ENCODE assay signal across 19 cellular contexts in the genomic region with DNA sequence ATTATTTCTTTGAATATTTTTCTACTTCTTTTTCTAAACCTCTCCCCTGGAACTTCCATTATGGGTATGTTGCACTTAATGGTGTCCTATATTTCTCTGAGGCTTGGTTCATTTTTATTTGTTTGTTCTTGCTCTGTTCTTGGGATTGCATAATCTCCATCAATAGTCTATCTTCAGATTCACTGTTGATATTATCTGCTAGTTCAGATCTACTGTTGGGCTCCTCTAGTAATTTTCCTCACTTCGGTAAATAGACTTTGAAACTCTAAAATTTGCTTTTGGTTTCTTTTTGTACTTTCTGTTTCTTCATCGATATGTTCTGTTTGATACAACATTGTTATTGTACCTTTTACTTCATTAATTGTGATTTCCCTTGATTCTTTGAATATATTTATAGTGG.
DNase-seq lines count a peak whose midpoint lies in the region; ATAC-seq, FAIRE-seq and TF ChIP-seq lines count a peak whose summit lies in the region.
"Had no signal": no experiment of that assay in that cellular context is flagged by ENCODE, and none has a peak within 500 bp of the region (broad histone marks: within the 10 kb centered on the region; RNA-seq: fewer than 3 reads in every experiment).

No MANE protein-coding gene starts in this region.

- no peak overlapping the region for H3K9ac ChIP-seq in kidney (ENCODE audit: low read length in 2 of 2)
- H3K9ac ChIP-seq: BLaER1 treated with 17β-estradiol and CSF1 and Interleukin-3, amounts not matched to agents 10 nM and 100 nM; KMS-11 had no signal

- no peak overlapping the region for H3K4me3 Mint-ChIP-seq in activated CD4-positive, alpha-beta T cell treated with anti-CD3 and anti-CD28 coated beads for 36 hours
- H3K4me3 Mint-ChIP-seq in activated naive CD8-positive, alpha-beta T cell treated with anti-CD3 and anti-CD28 coated beads, Interleukin-2, amount 10 ng/mL, durations not matched to agents 7 days and 5 days, result no peak overlapping the region
- H3K4me3 Mint-ChIP-seq in activated naive CD8-positive, alpha-beta T cell treated with anti-CD3 and anti-CD28 coated beads, Interleukin-2, amount 50 U/mL, for 24 hours, result no peak overlapping the region
- H3K4me3 Mint-ChIP-seq in activated T-helper 2 cell treated with anti-CD3 and anti-CD28 coated beads, Interferon-gamma antibody, Interleukin-2, Interleukin-4, amounts not matched to agents 10 μg/mL and 5 μg/mL and 100 μg/mL, durations not matched to agents 14 hours and 24 hours and 36 hours (ENCODE audit: low read depth), result no peak overlapping the region

- H3K27me3 ChIP-seq in right lobe of liver, result no peaks in the 10 kb centered on the region
- H3K27me3 ChIP-seq: BLaER1 treated with 17β-estradiol and CSF1 and Interleukin-3, amounts not matched to agents 10 nM and 100 nM had no signal

- no peak for FAIRE-seq in kidney (lab: Jason Lieb, UNC)
- FAIRE-seq: H54 had no signal

- peak overlapping the region; percentile 52 for H3K27ac Mint-ChIP-seq in activated CD4-positive, alpha-beta T cell treated with anti-CD3 and anti-CD28 coated beads for 36 hours
- H3K27ac Mint-ChIP-seq in activated naive CD8-positive, alpha-beta T cell treated with anti-CD3 and anti-CD28 coated beads, Interleukin-2, amount 10 ng/mL, durations not matched to agents 7 days and 5 days, result peak overlapping the region; percentile 56
- no peak overlapping the region for H3K27ac Mint-ChIP-seq in activated naive CD8-positive, alpha-beta T cell treated with anti-CD3 and anti-CD28 coated beads, Interleukin-2, amount 50 U/mL, for 24 hours
- peak overlapping the region; percentile 44 for H3K27ac Mint-ChIP-seq in activated T-helper 2 cell treated with anti-CD3 and anti-CD28 coated beads, Interferon-gamma antibody, Interleukin-2, Interleukin-4, amounts not matched to agents 10 μg/mL and 5 μg/mL and 100 μg/mL, durations not matched to agents 14 hours and 24 hours and 36 hours

- POLR2A ChIA-PET in activated CD4-positive, alpha-beta T cell treated with anti-CD3 and anti-CD28 coated beads for 36 hours (lab: Charles Lee), result no interaction called here
- POLR2A ChIA-PET in activated naive CD8-positive, alpha-beta T cell treated with anti-CD3 and anti-CD28 coated beads, Interleukin-2, amount 10 ng/mL, durations not matched to agents 7 days and 5 days (lab: Charles Lee), result no interaction called here

- no peaks in the 10 kb centered on the region for H3K27me3 Mint-ChIP-seq in activated CD4-positive, alpha-beta T cell treated with anti-CD3 and anti-CD28 coated beads for 36 hours
- H3K27me3 Mint-ChIP-seq in activated naive CD8-positive, alpha-beta T cell treated with anti-CD3 and anti-CD28 coated beads, Interleukin-2, amount 10 ng/mL, durations not matched to agents 7 days and 5 days, result no peaks in the 10 kb centered on the region
- no peaks in the 10 kb centered on the region for H3K27me3 Mint-ChIP-seq in activated naive CD8-positive, alpha-beta T cell treated with anti-CD3 and anti-CD28 coated beads, Interleukin-2, amount 50 U/mL, for 24 hours
- H3K27me3 Mint-ChIP-seq in activated T-helper 2 cell treated with anti-CD3 and anti-CD28 coated beads, Interferon-gamma antibody, Interleukin-2, Interleukin-4, amounts not matched to agents 10 μg/mL and 5 μg/mL and 100 μg/mL, durations not matched to agents 14 hours and 24 hours and 36 hours (ENCODE audit: low read depth), result no peaks in the 10 kb centered on the region

- whole genome bisulfite sequencing in right lobe of liver (ENCODE audit: insufficient coverage, low coverage, low lambda C conversion rate, missing lambda C conversion rate), result 31% methylated on average over 2 of the region's 2 CpGs

- no peak for TF ChIP-seq POLR2A in right lobe of liver (IDR thresholded peaks at IDR 0.05)

- no peak for DNase-seq in activated CD4-positive, alpha-beta T cell treated with anti-CD3 and anti-CD28 coated beads for 36 hours
- no peak for DNase-seq in activated CD4-positive, alpha-beta T cell treated with anti-CD3 and anti-CD28 coated beads for 48 hours
- no peak for DNase-seq in activated naive CD8-positive, alpha-beta T cell treated with anti-CD3 and anti-CD28 coated beads, Interleukin-2, amount 10 ng/mL, durations not matched to agents 7 days and 5 days
- no peak for DNase-seq in activated naive CD8-positive, alpha-beta T cell treated with anti-CD3 and anti-CD28 coated beads, Interleukin-2, amount 50 U/mL, for 24 hours
- no peak for DNase-seq in activated T-helper 2 cell treated with anti-CD3 and anti-CD28 coated beads, Interferon-gamma antibody, Interleukin-2, Interleukin-4, amounts not matched to agents 10 μg/mL and 5 μg/mL and 100 μg/mL, durations not matched to agents 14 hours and 24 hours and 36 hours (ENCODE audit: low spot score)
- DNase-seq in right lobe of liver (no peak), iPS-NIHi7 (ENCODE audit: extremely low spot score) (no peak), kidney (no peak)
- DNase-seq: DMS53; NCI-H1092; NCI-H2227 treated with DMSO at 0.1 percent for 48 hours; NCI-H526 treated with DMSO at 0.1 percent for 48 hours; NK-92 treated with Interleukin-12 subunit alpha and Interleukin-12 subunit beta, amount 100 ng/mL, for 24 hours; PC-3 had no signal

- intact Hi-C loops in activated CD4-positive, alpha-beta T cell treated with anti-CD3 and anti-CD28 coated beads for 36 hours (cut with DNase I, micrococcal nuclease), result no loop called here
- intact Hi-C loops in activated T-helper 2 cell treated with anti-CD3 and anti-CD28 coated beads, Interferon-gamma antibody, Interleukin-2, Interleukin-4, amounts not matched to agents 10 μg/mL and 5 μg/mL and 100 μg/mL, durations not matched to agents 14 hours and 24 hours and 36 hours (cut with micrococcal nuclease), result no loop called here
- intact Hi-C loops in right lobe of liver (cut with DNase I), result no loop called here
- intact Hi-C loops in kidney (cut with DNase I), result no loop called here

- peak overlapping the region; percentile 32 to 80 (median 73) for H3K27ac ChIP-seq in right lobe of liver
- no peak overlapping the region for H3K27ac ChIP-seq in kidney (ENCODE audit: low read depth in 2 of 2, low read length in 2 of 2)
- H3K27ac ChIP-seq: 22Rv1; BLaER1 treated with 17β-estradiol and CSF1 and Interleukin-3, amounts not matched to agents 10 nM and 100 nM; HL-60; KMS-11 had no signal

- H3K36me3 ChIP-seq in right lobe of liver (peaks cover 0 to 4% (median 0%) of the 10 kb centered on the region in 4 donors), kidney (ENCODE audit: control insufficient read depth in 1 of 2, insufficient read depth in 2 of 2, low read length in 2 of 2) (peaks cover 2 to 11% of the 10 kb centered on the region in 2 donors)

- CTCF ChIA-PET in activated CD4-positive, alpha-beta T cell treated with anti-CD3 and anti-CD28 coated beads for 36 hours (lab: Charles Lee), result no interaction called here

- TF ChIP-seq CTCF in right lobe of liver (IDR thresholded peaks at IDR 0.05) (no peak), kidney (IDR thresholded peaks at IDR 0.05; ENCODE audit: borderline replicate concordance, extremely low read depth, insufficient read depth) (no peak)

- H3K4me3 ChIP-seq in right lobe of liver (peak overlapping the region in 2 of 3 donors; percentile 24 to 28), kidney (ENCODE audit: low read length in 2 of 2) (no peak overlapping the region)
- H3K4me3 ChIP-seq: BLaER1 treated with 17β-estradiol and CSF1 and Interleukin-3, amounts not matched to agents 10 nM and 100 nM had no signal

- peaks cover 8% of the 10 kb centered on the region for H3K9me3 Mint-ChIP-seq in activated CD4-positive, alpha-beta T cell treated with anti-CD3 and anti-CD28 coated beads for 36 hours (ENCODE audit: low read depth)
- H3K9me3 Mint-ChIP-seq in activated naive CD8-positive, alpha-beta T cell treated with anti-CD3 and anti-CD28 coated beads, Interleukin-2, amount 10 ng/mL, durations not matched to agents 7 days and 5 days, result peaks cover 13% of the 10 kb centered on the region
- peaks cover 13% of the 10 kb centered on the region for H3K9me3 Mint-ChIP-seq in activated naive CD8-positive, alpha-beta T cell treated with anti-CD3 and anti-CD28 coated beads, Interleukin-2, amount 50 U/mL, for 24 hours
- peaks cover 21% of the 10 kb centered on the region for H3K9me3 Mint-ChIP-seq in activated T-helper 2 cell treated with anti-CD3 and anti-CD28 coated beads, Interferon-gamma antibody, Interleukin-2, Interleukin-4, amounts not matched to agents 10 μg/mL and 5 μg/mL and 100 μg/mL, durations not matched to agents 14 hours and 24 hours and 36 hours

- H3K4me1 ChIP-seq in right lobe of liver (peaks cover 0 to 10% (median 3%) of the 10 kb centered on the region in 4 donors), kidney (ENCODE audit: control insufficient read depth in 1 of 2, insufficient read depth in 1 of 2, low read depth in 1 of 2, low read length in 2 of 2) (no peaks in the 10 kb centered on the region)
- H3K4me1 ChIP-seq: BLaER1 treated with 17β-estradiol and CSF1 and Interleukin-3, amounts not matched to agents 10 nM and 100 nM had no signal

- H3K36me3 Mint-ChIP-seq in activated CD4-positive, alpha-beta T cell treated with anti-CD3 and anti-CD28 coated beads for 36 hours (ENCODE audit: low read depth), result peaks cover 74% of the 10 kb centered on the region
- peaks cover 65% of the 10 kb centered on the region for H3K36me3 Mint-ChIP-seq in activated naive CD8-positive, alpha-beta T cell treated with anti-CD3 and anti-CD28 coated beads, Interleukin-2, amount 10 ng/mL, durations not matched to agents 7 days and 5 days
- peaks cover 77% of the 10 kb centered on the region for H3K36me3 Mint-ChIP-seq in activated naive CD8-positive, alpha-beta T cell treated with anti-CD3 and anti-CD28 coated beads, Interleukin-2, amount 50 U/mL, for 24 hours (ENCODE audit: low read depth)
- peaks cover 81% of the 10 kb centered on the region for H3K36me3 Mint-ChIP-seq in activated T-helper 2 cell treated with anti-CD3 and anti-CD28 coated beads, Interferon-gamma antibody, Interleukin-2, Interleukin-4, amounts not matched to agents 10 μg/mL and 5 μg/mL and 100 μg/mL, durations not matched to agents 14 hours and 24 hours and 36 hours (ENCODE audit: low read depth)

- H3K9me3 ChIP-seq in right lobe of liver (no peaks in the 10 kb centered on the region), kidney (ENCODE audit: control insufficient read depth in 1 of 2, low read length in 2 of 2) (peaks cover 0 to 9% of the 10 kb centered on the region in 2 donors)

- H3K4me1 Mint-ChIP-seq in activated CD4-positive, alpha-beta T cell treated with anti-CD3 and anti-CD28 coated beads for 36 hours, result peaks cover 26% of the 10 kb centered on the region
- peaks cover 10% of the 10 kb centered on the region for H3K4me1 Mint-ChIP-seq in activated naive CD8-positive, alpha-beta T cell treated with anti-CD3 and anti-CD28 coated beads, Interleukin-2, amount 10 ng/mL, durations not matched to agents 7 days and 5 days
- H3K4me1 Mint-ChIP-seq in activated naive CD8-positive, alpha-beta T cell treated with anti-CD3 and anti-CD28 coated beads, Interleukin-2, amount 50 U/mL, for 24 hours, result peaks cover 22% of the 10 kb centered on the region
- peaks cover 26% of the 10 kb centered on the region for H3K4me1 Mint-ChIP-seq in activated T-helper 2 cell treated with anti-CD3 and anti-CD28 coated beads, Interferon-gamma antibody, Interleukin-2, Interleukin-4, amounts not matched to agents 10 μg/mL and 5 μg/mL and 100 μg/mL, durations not matched to agents 14 hours and 24 hours and 36 hours (ENCODE audit: low read depth)

- ATAC-seq in activated CD4-positive, alpha-beta T cell treated with anti-CD3 and anti-CD28 coated beads for 36 hours, result no peak
- ATAC-seq in activated naive CD8-positive, alpha-beta T cell treated with anti-CD3 and anti-CD28 coated beads, Interleukin-2, amount 10 ng/mL, durations not matched to agents 7 days and 5 days (ENCODE audit: low read depth), result no peak
- no peak for ATAC-seq in activated naive CD8-positive, alpha-beta T cell treated with anti-CD3 and anti-CD28 coated beads, Interleukin-2, amount 50 U/mL, for 24 hours
- ATAC-seq in right lobe of liver, result peak; percentile 76 to 88 (median 82)
- ATAC-seq: PC-3 had no signal

Comparison
In these comparisons a context has a peak if more than half of its experiments do, and no peak if none do; other contexts are left out.
1. ATAC-seq: peak in right lobe of liver (4 of 4); none in activated CD4-positive, alpha-beta T cell treated with anti-CD3 and anti-CD28 coated beads for 36 hours (single experiment), activated naive CD8-positive, alpha-beta T cell treated with anti-CD3 and anti-CD28 coated beads, Interleukin-2, amount 10 ng/mL, durations not matched to agents 7 days and 5 days (single experiment) and activated naive CD8-positive, alpha-beta T cell treated with anti-CD3 and anti-CD28 coated beads, Interleukin-2, amount 50 U/mL, for 24 hours (single experiment).
2. H3K27ac ChIP-seq: peak in right lobe of liver (3 of 3); none in kidney (0 of 2).
3. H3K4me3 ChIP-seq: peak in right lobe of liver (2 of 3); none in kidney (0 of 2).